Comparison of ENCODE assay signal across 12 cellular contexts in the genomic region with DNA sequence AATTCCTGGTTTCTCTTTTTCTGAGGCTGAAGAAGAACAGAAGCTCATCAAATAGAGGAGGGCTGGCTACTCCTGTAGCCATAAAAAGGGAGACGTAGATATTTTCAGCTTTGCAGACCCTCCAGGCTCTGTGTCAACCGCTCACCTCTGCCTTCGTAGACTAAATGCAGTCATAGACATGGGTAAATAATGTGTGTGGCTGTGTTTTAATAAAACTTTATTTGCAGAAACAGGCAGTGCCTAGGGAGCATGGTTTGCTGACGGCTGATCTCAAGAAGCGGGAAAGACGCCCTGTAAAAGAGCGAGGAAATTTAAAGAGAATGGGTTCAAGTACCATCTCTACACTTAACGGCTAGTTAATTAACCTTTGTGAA.
DNase-seq lines count a peak whose midpoint lies in the region; ATAC-seq and TF ChIP-seq lines count a peak whose summit lies in the region.
"Had no signal": no experiment of that assay in that cellular context is flagged by ENCODE, and none has a peak within 500 bp of the region (broad histone marks: within the 10 kb centered on the region; RNA-seq: fewer than 3 reads in every experiment).

No MANE protein-coding gene starts in this region.

- no peak overlapping the region for H3K4me3 Mint-ChIP-seq in T-helper 1 cell treated with Interleukin-12 subunit alpha and Interleukin-12 subunit beta and Interleukin-4 antibody, amounts not matched to agents 30 μg/mL and 1 μg/mL, for 36 hours
- no peak overlapping the region for H3K4me3 Mint-ChIP-seq in MCF 10A (ENCODE audit: unreplicated experiment)
- H3K4me3 Mint-ChIP-seq in CD8-positive, alpha-beta memory T cell = peak overlapping the region in 1 of 7 donors; percentile 34
- H3K4me3 Mint-ChIP-seq: type B pancreatic cell had no signal

- H3K27ac ChIP-seq in neuronal stem cell (replicated peaks; ENCODE audit: low read length) = peak overlapping the region; percentile 70
- H3K27ac ChIP-seq in CD8-positive, alpha-beta memory T cell (ENCODE audit: low read depth, low read length) = no peak overlapping the region
- no peak overlapping the region for H3K27ac ChIP-seq in ascending aorta

- H3K27me3 ChIP-seq in Loucy (ENCODE audit: insufficient read depth, low read length, poor library complexity, severe bottlenecking) (no peaks in the 10 kb centered on the region), neuronal stem cell (ENCODE audit: control insufficient read depth in 3 of 3, insufficient read depth in 3 of 3, low read depth in 1 of 3, low read length in 3 of 3) (no peaks in the 10 kb centered on the region), ascending aorta (no peaks in the 10 kb centered on the region)
- no peaks in the 10 kb centered on the region for H3K27me3 ChIP-seq in CD8-positive, alpha-beta memory T cell (ENCODE audit: insufficient read depth, low read length, poor library complexity, severe bottlenecking)

- H3K4ac ChIP-seq in neuronal stem cell (ENCODE audit: low read length) = no peak overlapping the region

- peak overlapping the region; percentile 64 for H3K4me2 ChIP-seq in Loucy (ENCODE audit: low read depth, low read length, poor library complexity, severe bottlenecking)
- H3K4me2 ChIP-seq in neuronal stem cell (ENCODE audit: insufficient read depth, low read length, poor library complexity, severe bottlenecking) = no peak overlapping the region

- no peak overlapping the region for H3K23ac ChIP-seq in neuronal stem cell (ENCODE audit: low read depth, low read length, poor library complexity)

- H3K9ac ChIP-seq in Loucy (ENCODE audit: low read depth, low read length, poor library complexity, severe bottlenecking) = no peak overlapping the region
- H3K9ac ChIP-seq in neuronal stem cell (ENCODE audit: low read depth, low read length, poor library complexity) = no peak overlapping the region

- intact Hi-C loops in MCF 10A (cut with micrococcal nuclease) = no loop called here
- intact Hi-C loops in ascending aorta (cut with DNase I) = no loop called here

- no peaks in the 10 kb centered on the region for H3K79me2 ChIP-seq in Loucy (ENCODE audit: insufficient read depth, low read length)

- no peaks in the 10 kb centered on the region for H4K20me1 ChIP-seq in Loucy (ENCODE audit: insufficient read depth, low read length, poor library complexity, severe bottlenecking)

- H2BK5ac ChIP-seq in neuronal stem cell (ENCODE audit: low read length) = no peak overlapping the region

- no peak overlapping the region for H2BK12ac ChIP-seq in neuronal stem cell (ENCODE audit: low read length)

- H3K36me3 Mint-ChIP-seq in T-helper 1 cell treated with Interleukin-12 subunit alpha and Interleukin-12 subunit beta and Interleukin-4 antibody, amounts not matched to agents 30 μg/mL and 1 μg/mL, for 36 hours (ENCODE audit: low read depth) = peaks cover 2% of the 10 kb centered on the region
- no peaks in the 10 kb centered on the region for H3K36me3 Mint-ChIP-seq in MCF 10A (ENCODE audit: insufficient read depth, unreplicated experiment)
- H3K36me3 Mint-ChIP-seq in CD8-positive, alpha-beta memory T cell = no peaks in the 10 kb centered on the region
- H3K36me3 Mint-ChIP-seq: type B pancreatic cell had no signal

- H3K18ac ChIP-seq in neuronal stem cell (ENCODE audit: low read length) = no peak overlapping the region

- no peak for ATAC-seq in GM21367 (IDR thresholded peaks at IDR 0.05; ENCODE audit: unreplicated experiment)

- H3K4me3 ChIP-seq in Loucy (ENCODE audit: low read length, poor library complexity, severe bottlenecking) = no peak overlapping the region
- H3K4me3 ChIP-seq in neuronal stem cell (ENCODE audit: low read length in 2 of 2) = no peak overlapping the region
- H3K4me3 ChIP-seq in CD8-positive, alpha-beta memory T cell (ENCODE audit: low read length) = no peak overlapping the region
- H3K4me3 ChIP-seq in ascending aorta = no peak overlapping the region

- peaks cover 38% of the 10 kb centered on the region for H3K4me1 Mint-ChIP-seq in T-helper 1 cell treated with Interleukin-12 subunit alpha and Interleukin-12 subunit beta and Interleukin-4 antibody, amounts not matched to agents 30 μg/mL and 1 μg/mL, for 36 hours (ENCODE audit: low read depth)
- H3K4me1 Mint-ChIP-seq in MCF 10A (ENCODE audit: insufficient read depth, unreplicated experiment) = peaks cover 23% of the 10 kb centered on the region
- peaks cover 29 to 57% (median 53%) of the 10 kb centered on the region in 3 donors for H3K4me1 Mint-ChIP-seq in CD8-positive, alpha-beta memory T cell

- no peak overlapping the region for H4K8ac ChIP-seq in neuronal stem cell (ENCODE audit: low read depth, low read length)

- H3K36me3 ChIP-seq in Loucy (ENCODE audit: insufficient read depth, low read length) (no peaks in the 10 kb centered on the region), neuronal stem cell (replicated peaks in 1 of 2; ENCODE audit: control insufficient read depth in 2 of 2, insufficient read depth in 2 of 2, low read length in 2 of 2) (no peaks in the 10 kb centered on the region), ascending aorta (no peaks in the 10 kb centered on the region)
- H3K36me3 ChIP-seq in CD8-positive, alpha-beta memory T cell (ENCODE audit: insufficient read depth, low read length) = no peaks in the 10 kb centered on the region

- DNase-seq in T-helper 1 cell (no peak), MCF 10A (ENCODE audit: unreplicated experiment) (no peak), neuronal stem cell (ENCODE audit: low spot score) (no peak), ascending aorta (ENCODE audit: low spot score in 2 of 2) (no peak)
- DNase-seq in CD8-positive, alpha-beta memory T cell = no peak
- DNase-seq: activated CD8-positive, alpha-beta memory T cell treated with anti-CD3 and anti-CD28 coated beads, Interleukin-2, amount 50 U/mL, for 4 hours; DMS53; NCI-H146 had no signal

- H3K27me3 Mint-ChIP-seq in T-helper 1 cell treated with Interleukin-12 subunit alpha and Interleukin-12 subunit beta and Interleukin-4 antibody, amounts not matched to agents 30 μg/mL and 1 μg/mL, for 36 hours (ENCODE audit: low read depth) = no peaks in the 10 kb centered on the region
- H3K27me3 Mint-ChIP-seq in MCF 10A (ENCODE audit: insufficient read depth, unreplicated experiment) = no peaks in the 10 kb centered on the region
- H3K27me3 Mint-ChIP-seq in CD8-positive, alpha-beta memory T cell = peaks cover 0 to 1% of the 10 kb centered on the region in 2 donors
- H3K27me3 Mint-ChIP-seq: type B pancreatic cell had no signal

- H3K9me3 ChIP-seq in Loucy (ENCODE audit: insufficient read depth, low read depth, low read length) (no peaks in the 10 kb centered on the region), neuronal stem cell (replicated peaks in 1 of 2; ENCODE audit: control insufficient read depth in 2 of 2, insufficient read depth in 1 of 2, low read depth in 1 of 2, low read length in 2 of 2) (no peaks in the 10 kb centered on the region), ascending aorta (no peaks in the 10 kb centered on the region)
- H3K9me3 ChIP-seq in CD8-positive, alpha-beta memory T cell (ENCODE audit: low read length) = no peaks in the 10 kb centered on the region

- peak overlapping the region; percentile 91 for H3K27ac Mint-ChIP-seq in T-helper 1 cell treated with Interleukin-12 subunit alpha and Interleukin-12 subunit beta and Interleukin-4 antibody, amounts not matched to agents 30 μg/mL and 1 μg/mL, for 36 hours
- H3K27ac Mint-ChIP-seq in MCF 10A (ENCODE audit: low read depth, unreplicated experiment) = peak overlapping the region; percentile 75
- peak overlapping the region in 4 of 8 donors; percentile 52 to 86 (median 76) for H3K27ac Mint-ChIP-seq in CD8-positive, alpha-beta memory T cell

- CTCF ChIA-PET in MCF 10A (lab: Yijun Ruan, JAX) = interaction anchor here (1.0 to 6.1 kb wide), 8 partner anchors 10 to 320 kb away, joined by 3 to 62 read pairs (median 10); no protein-coding TSS in a partner anchor
- CTCF ChIA-PET in CD8-positive, alpha-beta memory T cell (lab: Charles Lee) = interaction anchor here (1.2 to 5.8 kb wide), 5 partner anchors 17 to 351 kb away, joined by 3 to 46 read pairs (median 3); no protein-coding TSS in a partner anchor

- no peak overlapping the region for H2BK120ac ChIP-seq in neuronal stem cell (ENCODE audit: low read depth, low read length)

- no peak overlapping the region for H2BK15ac ChIP-seq in neuronal stem cell (ENCODE audit: low read length)

- H2AK5ac ChIP-seq in neuronal stem cell (ENCODE audit: low read depth, low read length) = no peak overlapping the region

- no peaks in the 10 kb centered on the region for H3K79me1 ChIP-seq in neuronal stem cell (ENCODE audit: low read depth, low read length)

- no peak overlapping the region for H3K14ac ChIP-seq in neuronal stem cell (ENCODE audit: low read length)

- BruUV-seq in MCF 10A (replicated peaks; lab: Mats Ljungman, UMichigan) = no TSS peak

- no peaks in the 10 kb centered on the region for H3K9me3 Mint-ChIP-seq in T-helper 1 cell treated with Interleukin-12 subunit alpha and Interleukin-12 subunit beta and Interleukin-4 antibody, amounts not matched to agents 30 μg/mL and 1 μg/mL, for 36 hours
- H3K9me3 Mint-ChIP-seq in MCF 10A (ENCODE audit: unreplicated experiment) = no peaks in the 10 kb centered on the region
- no peaks in the 10 kb centered on the region for H3K9me3 Mint-ChIP-seq in CD8-positive, alpha-beta memory T cell
- H3K9me3 Mint-ChIP-seq: type B pancreatic cell had no signal

- TF ChIP-seq CTCF in Loucy (conservative IDR thresholded peaks at IDR 0.05; ENCODE audit: low read length) = no peak
- TF ChIP-seq CTCF in MCF 10A (IDR thresholded peaks at IDR 0.05; ENCODE audit: unreplicated experiment) = no peak
- TF ChIP-seq CTCF in ascending aorta (IDR thresholded peaks at IDR 0.05) = no peak

- POLR2A ChIA-PET in MCF 10A (lab: Yijun Ruan, JAX) = interaction anchor here (0.7 to 5.2 kb wide), 12 partner anchors 9 to 319 kb away, joined by 3 to 40 read pairs (median 4); partner anchors contain the start of gene ZNF217
- POLR2A ChIA-PET in CD8-positive, alpha-beta memory T cell (lab: Charles Lee) = interaction anchor here (1.1 to 1.6 kb wide), 3 partner anchors 26 to 316 kb away, joined by 3 to 8 read pairs (median 4); no protein-coding TSS in a partner anchor

- H2AFZ ChIP-seq in Loucy (ENCODE audit: low read length) = no peak overlapping the region
- H2AFZ ChIP-seq in neuronal stem cell (ENCODE audit: low read length) = peak overlapping the region; percentile 84

- H3K9me2 ChIP-seq in Loucy (replicated peaks; ENCODE audit: low read depth, low read length) = no peaks in the 10 kb centered on the region

- WGBS in neuronal stem cell (ENCODE audit: extremely low coverage in 2 of 2, insufficient read length in 2 of 2, insufficient replicate concordance in 1 of 2), 2 donors = no CpG with 5 or more reads among the region's 8 CpGs

- H4K91ac ChIP-seq in neuronal stem cell (ENCODE audit: low read depth, low read length, poor library complexity) = no peak overlapping the region

- H3F3A ChIP-seq in Loucy (ENCODE audit: low read depth) = peaks cover 8% of the 10 kb centered on the region

- H3K4me1 ChIP-seq in Loucy (ENCODE audit: insufficient read depth, low read length, poor library complexity, severe bottlenecking) (peaks cover 51% of the 10 kb centered on the region), neuronal stem cell (ENCODE audit: control insufficient read depth in 2 of 2, insufficient read depth in 1 of 2, low read depth in 1 of 2, low read length in 2 of 2) (peaks cover 9 to 29% of the 10 kb centered on the region in 2 donors), ascending aorta (peaks cover 0 to 22% of the 10 kb centered on the region in 2 donors)
- H3K4me1 ChIP-seq in CD8-positive, alpha-beta memory T cell (ENCODE audit: insufficient read depth, low read length) = peaks cover 18% of the 10 kb centered on the region
